Comparison of ENCODE assay signal across 11 cellular contexts in the genomic region with DNA sequence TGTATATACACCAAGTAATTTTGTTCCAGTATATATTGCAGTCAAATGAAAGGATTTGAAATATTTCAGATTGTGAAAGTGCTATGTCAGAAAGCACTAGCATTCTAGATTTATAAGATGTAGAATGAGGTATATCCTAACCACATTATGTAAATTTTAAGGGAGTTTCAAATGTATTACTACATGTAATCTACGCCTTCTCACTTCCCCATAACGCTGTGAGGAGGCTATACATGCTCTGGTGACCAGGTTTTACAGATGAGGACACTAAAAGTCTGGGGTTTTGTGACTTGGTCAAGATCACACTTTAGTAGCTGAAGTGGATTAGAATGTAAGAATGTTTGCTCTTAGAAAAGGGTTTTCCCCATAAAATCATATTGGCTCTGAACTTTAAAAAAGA. TPM values are rescaled to one million over a fixed set of nuclear protein-coding genes. Genes with fewer than 3 reads are reported as not detected.
DNase-seq lines count a peak whose midpoint lies in the region; ATAC-seq and TF ChIP-seq lines count a peak whose summit lies in the region.
"Had no signal": no experiment of that assay in that cellular context is flagged by ENCODE, and none has a peak within 500 bp of the region (broad histone marks: within the 10 kb centered on the region; RNA-seq: fewer than 3 reads in every experiment).

No MANE protein-coding gene starts in this region.

- no peaks in the 10 kb centered on the region for H3K27me3 Mint-ChIP-seq in nephron progenitor cell (ENCODE audit: low read depth, poor library complexity)

- DNase-seq in epithelial cell of proximal tubule (ENCODE audit: low read depth) (no peak), retina (no peak), Right ventricle myocardium superior (no peak), NCI-H2171 (lab: John Stamatoyannopoulos, UW) (no peak), nephron progenitor cell (no peak)
- DNase-seq: activated effector memory CD4-positive, alpha-beta T cell treated with Interleukin-2 at 50 U/mL for 16 hours; DMS79; SJCRH30 had no signal

- H3K27ac Mint-ChIP-seq in nephron progenitor cell: no peak overlapping the region

- no peaks in the 10 kb centered on the region for H3K36me3 Mint-ChIP-seq in nephron progenitor cell (ENCODE audit: low read depth)

- no peak overlapping the region for H3K4me3 Mint-ChIP-seq in nephron progenitor cell

- intact Hi-C loops in Right ventricle myocardium superior (cut with DNase I): no loop called here

- H3K4me1 Mint-ChIP-seq in nephron progenitor cell: peaks cover 42% of the 10 kb centered on the region

- no peaks in the 10 kb centered on the region for H3K9me3 Mint-ChIP-seq in nephron progenitor cell

- ATAC-seq in GM18505 (IDR thresholded peaks at IDR 0.05; ENCODE audit: unreplicated experiment) (peak; percentile 99), GM21390 (IDR thresholded peaks at IDR 0.05; ENCODE audit: unreplicated experiment) (peak; percentile 99), HG03175 (IDR thresholded peaks at IDR 0.05; ENCODE audit: unreplicated experiment) (peak; percentile 100), Right ventricle myocardium superior (ENCODE audit: poor library complexity) (no peak)

- TF ChIP-seq POLR2A in GM18505 (IDR thresholded peaks at IDR 0.05; ENCODE audit: borderline replicate concordance, extremely low read depth, insufficient read depth, insufficient read length): no peak

- peak overlapping the region; percentile 7 for H3K4me3 ChIP-seq in epithelial cell of proximal tubule (ENCODE audit: low read depth, low read length)
- H3K4me3 ChIP-seq: SJCRH30 had no signal

- TF ChIP-seq CTCF in epithelial cell of proximal tubule (conservative IDR thresholded peaks at IDR 0.05; ENCODE audit: low read depth, low read length): no peak
- no peak for TF ChIP-seq CTCF in nephron progenitor cell (IDR thresholded peaks at IDR 0.05)

RNA-seq across cellular contexts. Expression of a gene that starts 8.1 kb away (rescaled TPM):
- 0.36 and 6.0 TPM in 2 replicates for total RNA-seq in epithelial cell of proximal tubule
- 3.3 TPM for total RNA-seq in Right ventricle myocardium superior
